Comparison of ENCODE assay signal across 7 cellular contexts in the genomic region with DNA sequence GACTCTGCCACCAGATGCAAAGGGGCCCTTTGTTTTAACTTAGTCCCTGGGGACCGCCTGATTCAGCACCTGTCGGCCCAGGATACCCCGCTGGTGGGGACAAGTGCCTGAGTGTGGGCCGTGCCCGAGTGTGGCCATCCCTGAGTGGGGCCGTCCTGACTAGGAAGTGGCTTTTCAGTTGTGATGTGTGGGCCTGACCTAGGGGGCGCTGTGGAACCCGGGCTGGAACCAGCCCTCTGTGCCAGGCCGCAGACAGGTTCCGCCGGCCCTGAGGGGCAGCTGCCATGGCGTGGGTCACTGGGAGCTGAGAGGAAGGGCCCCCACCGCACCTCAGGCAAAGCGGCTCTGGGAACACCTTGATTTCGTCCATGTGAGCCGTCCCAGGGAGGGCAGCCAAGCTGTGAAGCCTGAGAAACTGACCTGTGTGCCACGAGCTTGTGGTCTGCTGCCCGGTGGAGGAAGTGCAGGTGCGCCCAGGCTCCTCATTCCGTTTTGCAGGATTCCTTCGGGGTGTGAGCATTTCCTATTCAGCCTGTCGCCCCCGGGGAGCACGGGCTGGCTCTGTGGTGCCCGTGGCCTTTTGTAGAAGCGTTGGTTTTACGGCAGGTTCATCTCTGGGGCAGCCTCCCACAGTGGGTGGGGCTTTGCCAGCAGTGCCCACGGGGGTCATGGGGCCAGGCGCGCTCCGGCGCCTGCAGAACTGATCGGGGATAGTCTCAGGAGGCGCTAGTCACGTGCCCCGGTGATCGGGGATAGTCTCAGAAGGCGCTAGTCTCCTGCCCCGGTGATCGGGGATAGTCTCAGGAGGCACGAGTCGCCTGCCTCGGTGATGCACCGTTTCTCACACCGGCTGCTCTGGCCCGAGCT. TPM values are rescaled to one million over a fixed set of nuclear protein-coding genes. Genes with fewer than 3 reads are reported as not detected.
A peak's percentile ranks its signal among the peaks of the same experiment; 100 is the strongest.
DNase-seq lines count a peak whose midpoint lies in the region; ATAC-seq, FAIRE-seq and TF ChIP-seq lines count a peak whose summit lies in the region.

No MANE protein-coding gene starts in this region.

- H3K4me1 Mint-ChIP-seq in endodermal cell, result peaks cover 53% of the 10 kb centered on the region
- peaks cover 26 to 52% (median 51%) of the 10 kb centered on the region in 4 donors for H3K4me1 Mint-ChIP-seq in naive thymus-derived CD8-positive, alpha-beta T cell

- POLR2A ChIA-PET in naive thymus-derived CD8-positive, alpha-beta T cell (lab: Charles Lee), result interaction anchor here (0.5 to 2.7 kb wide), 7 partner anchors 10 to 251 kb away, joined by 3 to 9 read pairs (median 4); partner anchors contain the start of genes CPNE7 and SPG7

- H3K27me3 Mint-ChIP-seq in endodermal cell (ENCODE audit: insufficient read depth), result peaks cover 13% of the 10 kb centered on the region
- H3K27me3 Mint-ChIP-seq in naive thymus-derived CD8-positive, alpha-beta T cell, result peaks cover 0 to 2% (median 0%) of the 10 kb centered on the region in 5 donors

- peak; percentile 90 for TF ChIP-seq CTCF in endodermal cell (conservative IDR thresholded peaks at IDR 0.05)
- peak; percentile 24 to 26 for TF ChIP-seq CTCF in tibial artery (IDR thresholded peaks at IDR 0.05)

- peaks cover 41% of the 10 kb centered on the region for H3K36me3 ChIP-seq in endodermal cell (ENCODE audit: control insufficient read depth, insufficient read depth, low read length)
- peaks cover 33 to 40% (median 39%) of the 10 kb centered on the region in 3 donors for H3K36me3 ChIP-seq in tibial artery

- no peaks in the 10 kb centered on the region for H3K27me3 ChIP-seq in endodermal cell (ENCODE audit: control insufficient read depth, insufficient read depth, low read length, poor library complexity, severe bottlenecking)
- peaks cover 0 to 16% of the 10 kb centered on the region in 2 donors for H3K27me3 ChIP-seq in tibial artery

- H3K9me3 ChIP-seq in endodermal cell (ENCODE audit: control insufficient read depth, low read length) (no peaks in the 10 kb centered on the region), tibial artery (no peaks in the 10 kb centered on the region)

- peak overlapping the region; percentile 79 for H3K27ac Mint-ChIP-seq in endodermal cell
- H3K27ac Mint-ChIP-seq in naive thymus-derived CD8-positive, alpha-beta T cell, result peak overlapping the region in 7 of 10 donors; percentile 18 to 72 (median 55)

- ATAC-seq in naive thymus-derived CD8-positive, alpha-beta T cell, result peak; percentile 65 to 68

- peak; percentile 56; the same call in 1 of the 2 replicates for TF ChIP-seq POLR2A in GM12891 (IDR thresholded peaks at IDR 0.05; ENCODE audit: low read depth, low read length)

- H3K36me3 Mint-ChIP-seq in endodermal cell (ENCODE audit: low read depth), result peaks cover 35% of the 10 kb centered on the region
- peaks cover 0 to 39% (median 15%) of the 10 kb centered on the region in 3 donors for H3K36me3 Mint-ChIP-seq in naive thymus-derived CD8-positive, alpha-beta T cell

- H3K4me3 Mint-ChIP-seq in endodermal cell, result peak overlapping the region; percentile 94
- peak overlapping the region; percentile 61 to 84 (median 70) for H3K4me3 Mint-ChIP-seq in naive thymus-derived CD8-positive, alpha-beta T cell

- no peak overlapping the region for H3K4me3 ChIP-seq in endodermal cell (ENCODE audit: low read length)
- H3K4me3 ChIP-seq in tibial artery, result peak overlapping the region; percentile 1 to 19

- DNase-seq in GM12891 (ENCODE audit: insufficient read length, low spot score), result no peak
- peak; percentile 39 for DNase-seq in NCI-H2171 (lab: John Stamatoyannopoulos, UW)
- peak; percentile 39 to 40 for DNase-seq in activated CD4-positive, alpha-beta T cell treated with anti-CD3 and anti-CD28 coated beads, Interleukin-2, amount 50 U/mL, for 24 hours (ENCODE audit: low read depth in 1 of 2, low spot score in 1 of 2)
- peak; percentile 93 for DNase-seq in endodermal cell
- peak in 6 of 10 donors; percentile 18 to 43 (median 37) for DNase-seq in naive thymus-derived CD8-positive, alpha-beta T cell
- no peak for DNase-seq in tibial artery
- no peak for DNase-seq in amniotic stem cell (lab: John Stamatoyannopoulos, UW)

- no peaks in the 10 kb centered on the region for H3K9me3 Mint-ChIP-seq in endodermal cell
- no peaks in the 10 kb centered on the region for H3K9me3 Mint-ChIP-seq in naive thymus-derived CD8-positive, alpha-beta T cell

- intact Hi-C loops in tibial artery (cut with DNase I; ENCODE audit: low total_unique reads), result no loop called here

- 65 to 76% methylated on average over 28 to 46 of the region's 46 CpGs for WGBS in endodermal cell (ENCODE audit: insufficient coverage in 1 of 2, insufficient read length in 1 of 2), 2 experiments

- no peak overlapping the region for H3K27ac ChIP-seq in endodermal cell (ENCODE audit: low read depth, low read length)
- peak overlapping the region in 1 of 2 donors; percentile 29 for H3K27ac ChIP-seq in tibial artery

- H3K9ac ChIP-seq in endodermal cell (ENCODE audit: extremely low read depth, low read length, poor library complexity, severe bottlenecking), result no peak overlapping the region

- FAIRE-seq in GM12891 (lab: Jason Lieb, UNC), result no peak

- H3K4me1 ChIP-seq in endodermal cell (ENCODE audit: control insufficient read depth, insufficient read depth, low read length) (peaks cover 14% of the 10 kb centered on the region), tibial artery (peaks cover 0 to 43% (median 29%) of the 10 kb centered on the region in 4 donors)

TF ChIP-seq in GM12891, 5 proteins besides CTCF, POLR2A, EP300 and RAD21:
- no peak; the same call in 1 of the 2 replicates for TF ChIP-seq POU2F2 (IDR thresholded peaks at IDR 0.05; ENCODE audit: low read depth, low read length)
- TF ChIP-seq TAF1 (IDR thresholded peaks at IDR 0.05; ENCODE audit: low read depth, low read length), result no peak
- no peak for TF ChIP-seq SPI1 (IDR thresholded peaks at IDR 0.05; ENCODE audit: low read depth, low read length)
- TF ChIP-seq POLR2AphosphoS5 (IDR thresholded peaks at IDR 0.05; ENCODE audit: low read depth, low read length), result no peak
- TF ChIP-seq PAX5 (IDR thresholded peaks at IDR 0.05; ENCODE audit: insufficient read depth, low read length, severe bottlenecking), result no peak

RNA-seq across cellular contexts. Expression of gene RPL13, which starts 5.3 kb away (rescaled TPM):
- polyA plus RNA-seq in GM12891 (2012; ENCODE audit: low read depth, missing spikeins), result 4,929 TPM
- total RNA-seq in endodermal cell, result 1,000 to 10,000 TPM; 1,911 to 2,019 TPM
- polyA plus RNA-seq in endodermal cell (2013, experiment 1 of 2), result 2,841 TPM
- polyA plus RNA-seq in endodermal cell (2013, experiment 2 of 2), result 2,695 TPM
- total RNA-seq in naive thymus-derived CD8-positive, alpha-beta T cell, result 1,000 to 10,000 TPM; 5,034 to 5,103 TPM
- polyA plus RNA-seq in naive thymus-derived CD8-positive, alpha-beta T cell, result 1,000 to 10,000 TPM; 5,034 to 7,902 (median 7,525) TPM

RNA-seq across cellular contexts. Expression of gene CPNE7, which starts 9.8 kb away (rescaled TPM):
- polyA plus RNA-seq in GM12891 (2012; ENCODE audit: low read depth, missing spikeins), result 22.2 TPM
- total RNA-seq in endodermal cell, result 1 to 10 TPM; 1.5 to 2.1 TPM
- polyA plus RNA-seq in endodermal cell (2013, experiment 1 of 2), result 5.8 TPM
- polyA plus RNA-seq in endodermal cell (2013, experiment 2 of 2), result 3.4 TPM
- total RNA-seq in naive thymus-derived CD8-positive, alpha-beta T cell, result under 1 TPM in 1 of 2 experiments, not detected in 1; 0.23 TPM
- under 1 TPM in 1 of 3 donors, not detected in 2; 0.53 TPM for polyA plus RNA-seq in naive thymus-derived CD8-positive, alpha-beta T cell

RNA-seq across cellular contexts. Expression of gene DPEP1, which starts 47.7 kb away (rescaled TPM):
- 0.13 TPM for polyA plus RNA-seq in GM12891 (2012; ENCODE audit: low read depth, missing spikeins)
- 1 to 10 TPM in 1 of 2 donors, under 1 TPM in 1; 0.88 to 3.2 TPM for total RNA-seq in endodermal cell
- 1.8 TPM for polyA plus RNA-seq in endodermal cell (2013, experiment 1 of 2)
- polyA plus RNA-seq in endodermal cell (2013, experiment 2 of 2), result 1.0 TPM
- not detected for total RNA-seq in naive thymus-derived CD8-positive, alpha-beta T cell
- polyA plus RNA-seq in naive thymus-derived CD8-positive, alpha-beta T cell, result not detected

RNA-seq across cellular contexts. Expression of gene SPG7, which starts 57.5 kb away (rescaled TPM):
- polyA plus RNA-seq in GM12891 (2012; ENCODE audit: low read depth, missing spikeins), result 54.3 TPM
- 100 to 1,000 TPM; 153 to 156 TPM for total RNA-seq in endodermal cell
- 85.2 TPM for polyA plus RNA-seq in endodermal cell (2013, experiment 1 of 2)
- 78.0 TPM for polyA plus RNA-seq in endodermal cell (2013, experiment 2 of 2)
- 100 to 1,000 TPM; 164 to 169 TPM for total RNA-seq in naive thymus-derived CD8-positive, alpha-beta T cell
- polyA plus RNA-seq in naive thymus-derived CD8-positive, alpha-beta T cell, result 10 to 100 TPM; 44.8 to 58.2 (median 44.9) TPM

Comparison
In these comparisons a context has a peak if more than half of its experiments do, and no peak if none do; other contexts are left out.
1. DNase-seq: peak in NCI-H2171 (single experiment), activated CD4-positive, alpha-beta T cell treated with anti-CD3 and anti-CD28 coated beads, Interleukin-2, amount 50 U/mL, for 24 hours (2 of 2), endodermal cell (single experiment) and naive thymus-derived CD8-positive, alpha-beta T cell (6 of 10); none in GM12891 (single experiment), tibial artery (0 of 2) and amniotic stem cell (single experiment).